Comparison of ENCODE assay signal across 1 cellular context in the genomic region with DNA sequence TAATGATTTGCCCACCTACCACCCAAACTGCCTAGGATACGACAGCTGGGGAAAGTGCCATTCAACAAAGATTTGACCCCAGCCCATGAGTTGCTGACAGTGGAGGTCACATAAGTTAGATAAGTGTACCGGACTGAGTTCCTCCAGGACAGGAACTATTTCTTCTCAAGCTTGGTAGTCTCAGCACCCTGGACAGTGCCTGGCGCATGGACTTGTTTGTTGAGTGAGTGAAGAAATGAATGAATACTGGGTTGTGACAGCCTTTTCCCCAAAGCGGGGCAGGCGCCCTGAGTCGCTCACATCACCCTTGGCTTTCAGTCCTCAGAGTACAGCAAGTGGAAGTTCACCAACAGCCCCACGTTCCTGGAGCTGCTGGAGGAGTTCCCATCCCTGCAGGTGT.
TF ChIP-seq lines count a peak whose summit lies in the region.

No MANE protein-coding gene starts in this region.

TF ChIP-seq in SK-N-SH, 30 proteins besides CTCF, POLR2A, EP300 and RAD21:
- TF ChIP-seq, protein P1, sequence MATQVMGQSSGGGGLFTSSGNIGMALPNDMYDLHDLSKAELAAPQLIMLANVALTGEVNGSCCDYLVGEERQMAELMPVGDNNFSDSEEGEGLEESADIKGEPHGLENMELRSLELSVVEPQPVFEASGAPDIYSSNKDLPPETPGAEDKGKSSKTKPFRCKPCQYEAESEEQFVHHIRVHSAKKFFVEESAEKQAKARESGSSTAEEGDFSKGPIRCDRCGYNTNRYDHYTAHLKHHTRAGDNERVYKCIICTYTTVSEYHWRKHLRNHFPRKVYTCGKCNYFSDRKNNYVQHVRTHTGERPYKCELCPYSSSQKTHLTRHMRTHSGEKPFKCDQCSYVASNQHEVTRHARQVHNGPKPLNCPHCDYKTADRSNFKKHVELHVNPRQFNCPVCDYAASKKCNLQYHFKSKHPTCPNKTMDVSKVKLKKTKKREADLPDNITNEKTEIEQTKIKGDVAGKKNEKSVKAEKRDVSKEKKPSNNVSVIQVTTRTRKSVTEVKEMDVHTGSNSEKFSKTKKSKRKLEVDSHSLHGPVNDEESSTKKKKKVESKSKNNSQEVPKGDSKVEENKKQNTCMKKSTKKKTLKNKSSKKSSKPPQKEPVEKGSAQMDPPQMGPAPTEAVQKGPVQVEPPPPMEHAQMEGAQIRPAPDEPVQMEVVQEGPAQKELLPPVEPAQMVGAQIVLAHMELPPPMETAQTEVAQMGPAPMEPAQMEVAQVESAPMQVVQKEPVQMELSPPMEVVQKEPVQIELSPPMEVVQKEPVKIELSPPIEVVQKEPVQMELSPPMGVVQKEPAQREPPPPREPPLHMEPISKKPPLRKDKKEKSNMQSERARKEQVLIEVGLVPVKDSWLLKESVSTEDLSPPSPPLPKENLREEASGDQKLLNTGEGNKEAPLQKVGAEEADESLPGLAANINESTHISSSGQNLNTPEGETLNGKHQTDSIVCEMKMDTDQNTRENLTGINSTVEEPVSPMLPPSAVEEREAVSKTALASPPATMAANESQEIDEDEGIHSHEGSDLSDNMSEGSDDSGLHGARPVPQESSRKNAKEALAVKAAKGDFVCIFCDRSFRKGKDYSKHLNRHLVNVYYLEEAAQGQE (IDR thresholded peaks at IDR 0.05; ENCODE audit: low read depth, low read length), result peak; percentile 89
